In genomic region chr5:33772276-33772990, GRCh38 we compare ENCODE assay signal across 13 cellular contexts.
A peak's percentile ranks its signal among the peaks of the same experiment; 100 is the strongest.
DNase-seq lines count a peak whose midpoint lies in the region; ATAC-seq and TF ChIP-seq lines count a peak whose summit lies in the region.
"Had no signal": no experiment of that assay in that cellular context is flagged by ENCODE, and none has a peak within 500 bp of the region (broad histone marks: within the 10 kb centered on the region; RNA-seq: fewer than 3 reads in every experiment).

No MANE protein-coding gene starts in this region.

- no peaks in the 10 kb centered on the region for H3K36me3 ChIP-seq in subcutaneous abdominal adipose tissue (ENCODE audit: control insufficient read depth in 5 of 5, insufficient read depth in 5 of 5, low read length in 5 of 5)

- TF ChIP-seq CTCF in RWPE1 (conservative IDR thresholded peaks at IDR 0.05; ENCODE audit: low read depth), result no peak
- TF ChIP-seq CTCF in fibroblast of the aortic adventitia (IDR thresholded peaks at IDR 0.05; ENCODE audit: insufficient read depth, low read length), result no peak

- no peak overlapping the region for H3K9ac ChIP-seq in subcutaneous abdominal adipose tissue (ENCODE audit: low read length in 5 of 5)

- CTCF ChIA-PET in RWPE1 (lab: Yijun Ruan, JAX), result no interaction called here

- H3K27ac ChIP-seq in RWPE1 (no peak overlapping the region), subcutaneous abdominal adipose tissue (ENCODE audit: low read depth, low read length) (peak overlapping the region; percentile 59)

- POLR2A ChIA-PET in RWPE1 (lab: Yijun Ruan, JAX; ENCODE audit: low non-redundant PET), result no interaction called here

- H3K27me3 ChIP-seq in subcutaneous abdominal adipose tissue (ENCODE audit: control insufficient read depth in 5 of 5, insufficient read depth in 4 of 5, low read length in 5 of 5), result no peaks in the 10 kb centered on the region

- H3K4me3 ChIP-seq in fibroblast of the aortic adventitia (ENCODE audit: low read depth, low read length), result no peak overlapping the region
- H3K4me3 ChIP-seq in subcutaneous abdominal adipose tissue (ENCODE audit: low read depth in 1 of 5, low read length in 5 of 5), result no peak overlapping the region

- H3K9me3 ChIP-seq in subcutaneous abdominal adipose tissue (ENCODE audit: control insufficient read depth in 5 of 5, low read length in 5 of 5), result no peaks in the 10 kb centered on the region

- peaks cover 4 to 64% (median 44%) of the 10 kb centered on the region in 5 donors for H3K4me1 ChIP-seq in subcutaneous abdominal adipose tissue (ENCODE audit: control insufficient read depth in 5 of 5, insufficient read depth in 5 of 5, low read length in 5 of 5)

- DNase-seq in H4 (ENCODE audit: low spot score) (peak; percentile 21), RWPE1 (ENCODE audit: low spot score) (peak; percentile 18), fibroblast of the aortic adventitia (ENCODE audit: low read depth) (peak; percentile 84), ecto neural progenitor cell (ENCODE audit: low spot score) (no peak)
- no peak for DNase-seq in NK-92 treated with Interleukin-12 subunit alpha and Interleukin-12 subunit beta, amount 100 ng/mL, for 24 hours (lab: John Stamatoyannopoulos, UW)
- DNase-seq: CD8-positive, alpha-beta T cell; natural killer cell; NCI-H2171; retina; stimulated activated CD4-positive, alpha-beta T cell treated with anti-CD3 and anti-CD28 coated beads, Interleukin-2, amount 100 ng/mL, for 48 hours had no signal

- ATAC-seq in HG02588 (IDR thresholded peaks at IDR 0.05; ENCODE audit: unreplicated experiment), result no peak
- ATAC-seq: CD8-positive, alpha-beta T cell; natural killer cell; SK-N-SH treated with all-trans-retinoic acid at 6 μM for 48 hours had no signal

Comparison
In these comparisons a context has a peak if more than half of its experiments do, and no peak if none do; other contexts are left out.
1. DNase-seq: peak in H4 (single experiment), RWPE1 (single experiment) and fibroblast of the aortic adventitia (single experiment); none in NK-92 treated with Interleukin-12 subunit alpha and Interleukin-12 subunit beta, amount 100 ng/mL, for 24 hours (single experiment) and ecto neural progenitor cell (single experiment).